In the genomic region with DNA sequence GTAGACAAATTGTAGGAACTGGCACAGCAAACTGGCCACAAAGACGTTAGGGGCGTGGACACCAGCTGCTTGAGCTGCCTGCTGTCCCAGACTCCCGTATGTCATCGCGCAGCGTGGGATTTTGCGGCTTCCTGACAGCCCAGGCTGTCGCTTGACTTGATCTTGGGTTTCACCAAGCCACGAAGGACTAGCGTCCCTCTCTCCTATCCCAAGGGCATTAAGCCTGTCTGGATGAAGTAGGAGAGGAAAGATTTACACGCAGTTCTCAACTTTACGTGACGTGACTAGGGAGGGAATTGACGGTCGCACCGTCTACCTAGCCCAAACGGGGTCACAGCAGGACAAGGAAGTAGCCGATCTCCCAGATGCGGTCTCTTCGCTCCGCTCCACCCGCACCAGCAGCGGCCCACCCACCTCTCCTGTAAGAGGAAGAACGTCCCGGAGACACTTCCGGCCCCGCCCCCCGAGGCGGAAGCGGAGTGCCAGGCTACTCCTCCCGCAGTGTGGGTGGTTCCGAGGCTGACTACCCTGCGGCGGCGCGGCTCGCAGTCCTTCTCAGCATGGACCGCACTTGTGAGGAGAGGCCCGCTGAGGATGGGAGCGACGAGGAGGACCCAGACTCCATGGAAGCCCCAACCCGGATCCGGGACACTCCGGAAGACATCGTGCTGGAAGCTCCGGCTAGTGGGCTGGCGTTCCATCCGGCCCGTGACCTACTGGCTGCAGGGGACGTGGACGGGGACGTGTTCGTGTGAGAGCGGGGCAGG, we compare ENCODE assay signal across 1 cellular context.
TF ChIP-seq lines count a peak whose summit lies in the region.

A gene with protein sequence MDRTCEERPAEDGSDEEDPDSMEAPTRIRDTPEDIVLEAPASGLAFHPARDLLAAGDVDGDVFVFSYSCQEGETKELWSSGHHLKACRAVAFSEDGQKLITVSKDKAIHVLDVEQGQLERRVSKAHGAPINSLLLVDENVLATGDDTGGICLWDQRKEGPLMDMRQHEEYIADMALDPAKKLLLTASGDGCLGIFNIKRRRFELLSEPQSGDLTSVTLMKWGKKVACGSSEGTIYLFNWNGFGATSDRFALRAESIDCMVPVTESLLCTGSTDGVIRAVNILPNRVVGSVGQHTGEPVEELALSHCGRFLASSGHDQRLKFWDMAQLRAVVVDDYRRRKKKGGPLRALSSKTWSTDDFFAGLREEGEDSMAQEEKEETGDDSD (plus strand): TSS at position 552 of the 767 bp plus-strand sequence. CDS start 9 bp downstream, at position 561.

TF ChIP-seq in HepG2, 621 proteins besides CTCF, POLR2A, EP300 and RAD21 (continued from another document and continues in another):
- TF ChIP-seq, protein P1, sequence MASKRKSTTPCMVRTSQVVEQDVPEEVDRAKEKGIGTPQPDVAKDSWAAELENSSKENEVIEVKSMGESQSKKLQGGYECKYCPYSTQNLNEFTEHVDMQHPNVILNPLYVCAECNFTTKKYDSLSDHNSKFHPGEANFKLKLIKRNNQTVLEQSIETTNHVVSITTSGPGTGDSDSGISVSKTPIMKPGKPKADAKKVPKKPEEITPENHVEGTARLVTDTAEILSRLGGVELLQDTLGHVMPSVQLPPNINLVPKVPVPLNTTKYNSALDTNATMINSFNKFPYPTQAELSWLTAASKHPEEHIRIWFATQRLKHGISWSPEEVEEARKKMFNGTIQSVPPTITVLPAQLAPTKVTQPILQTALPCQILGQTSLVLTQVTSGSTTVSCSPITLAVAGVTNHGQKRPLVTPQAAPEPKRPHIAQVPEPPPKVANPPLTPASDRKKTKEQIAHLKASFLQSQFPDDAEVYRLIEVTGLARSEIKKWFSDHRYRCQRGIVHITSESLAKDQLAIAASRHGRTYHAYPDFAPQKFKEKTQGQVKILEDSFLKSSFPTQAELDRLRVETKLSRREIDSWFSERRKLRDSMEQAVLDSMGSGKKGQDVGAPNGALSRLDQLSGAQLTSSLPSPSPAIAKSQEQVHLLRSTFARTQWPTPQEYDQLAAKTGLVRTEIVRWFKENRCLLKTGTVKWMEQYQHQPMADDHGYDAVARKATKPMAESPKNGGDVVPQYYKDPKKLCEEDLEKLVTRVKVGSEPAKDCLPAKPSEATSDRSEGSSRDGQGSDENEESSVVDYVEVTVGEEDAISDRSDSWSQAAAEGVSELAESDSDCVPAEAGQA (IDR thresholded peaks at IDR 0.05; ENCODE audit: low read depth), result peak; percentile 43; the same call in 1 of the 2 replicates
- TF ChIP-seq, protein P1 (CRISPR knock-in tag; IDR thresholded peaks at IDR 0.05; ENCODE audit: borderline replicate concordance), result no peak
- peak; percentile 86 for TF ChIP-seq SALL1 (CRISPR knock-in tag; IDR thresholded peaks at IDR 0.05)
- TF ChIP-seq REPIN1 (CRISPR knock-in tag; IDR thresholded peaks at IDR 0.05; ENCODE audit: borderline replicate concordance, low read depth), result peak; percentile 79
- peak; percentile 67; the same call in 1 of the 2 replicates for TF ChIP-seq EEA1 (CRISPR knock-in tag; IDR thresholded peaks at IDR 0.05; ENCODE audit: borderline replicate concordance)
- TF ChIP-seq, protein P2, sequence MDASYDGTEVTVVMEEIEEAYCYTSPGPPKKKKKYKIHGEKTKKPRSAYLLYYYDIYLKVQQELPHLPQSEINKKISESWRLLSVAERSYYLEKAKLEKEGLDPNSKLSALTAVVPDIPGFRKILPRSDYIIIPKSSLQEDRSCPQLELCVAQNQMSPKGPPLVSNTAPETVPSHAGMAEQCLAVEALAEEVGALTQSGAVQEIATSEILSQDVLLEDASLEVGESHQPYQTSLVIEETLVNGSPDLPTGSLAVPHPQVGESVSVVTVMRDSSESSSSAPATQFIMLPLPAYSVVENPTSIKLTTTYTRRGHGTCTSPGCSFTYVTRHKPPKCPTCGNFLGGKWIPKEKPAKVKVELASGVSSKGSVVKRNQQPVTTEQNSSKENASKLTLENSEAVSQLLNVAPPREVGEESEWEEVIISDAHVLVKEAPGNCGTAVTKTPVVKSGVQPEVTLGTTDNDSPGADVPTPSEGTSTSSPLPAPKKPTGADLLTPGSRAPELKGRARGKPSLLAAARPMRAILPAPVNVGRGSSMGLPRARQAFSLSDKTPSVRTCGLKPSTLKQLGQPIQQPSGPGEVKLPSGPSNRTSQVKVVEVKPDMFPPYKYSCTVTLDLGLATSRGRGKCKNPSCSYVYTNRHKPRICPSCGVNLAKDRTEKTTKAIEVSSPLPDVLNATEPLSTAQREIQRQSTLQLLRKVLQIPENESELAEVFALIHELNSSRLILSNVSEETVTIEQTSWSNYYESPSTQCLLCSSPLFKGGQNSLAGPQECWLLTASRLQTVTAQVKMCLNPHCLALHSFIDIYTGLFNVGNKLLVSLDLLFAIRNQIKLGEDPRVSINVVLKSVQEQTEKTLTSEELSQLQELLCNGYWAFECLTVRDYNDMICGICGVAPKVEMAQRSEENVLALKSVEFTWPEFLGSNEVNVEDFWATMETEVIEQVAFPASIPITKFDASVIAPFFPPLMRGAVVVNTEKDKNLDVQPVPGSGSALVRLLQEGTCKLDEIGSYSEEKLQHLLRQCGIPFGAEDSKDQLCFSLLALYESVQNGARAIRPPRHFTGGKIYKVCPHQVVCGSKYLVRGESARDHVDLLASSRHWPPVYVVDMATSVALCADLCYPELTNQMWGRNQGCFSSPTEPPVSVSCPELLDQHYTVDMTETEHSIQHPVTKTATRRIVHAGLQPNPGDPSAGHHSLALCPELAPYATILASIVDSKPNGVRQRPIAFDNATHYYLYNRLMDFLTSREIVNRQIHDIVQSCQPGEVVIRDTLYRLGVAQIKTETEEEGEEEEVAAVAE (CRISPR knock-in tag; IDR thresholded peaks at IDR 0.05; ENCODE audit: borderline replicate concordance), result peak; percentile 74; the same call in 1 of the 2 replicates
- TF ChIP-seq, protein P3, sequence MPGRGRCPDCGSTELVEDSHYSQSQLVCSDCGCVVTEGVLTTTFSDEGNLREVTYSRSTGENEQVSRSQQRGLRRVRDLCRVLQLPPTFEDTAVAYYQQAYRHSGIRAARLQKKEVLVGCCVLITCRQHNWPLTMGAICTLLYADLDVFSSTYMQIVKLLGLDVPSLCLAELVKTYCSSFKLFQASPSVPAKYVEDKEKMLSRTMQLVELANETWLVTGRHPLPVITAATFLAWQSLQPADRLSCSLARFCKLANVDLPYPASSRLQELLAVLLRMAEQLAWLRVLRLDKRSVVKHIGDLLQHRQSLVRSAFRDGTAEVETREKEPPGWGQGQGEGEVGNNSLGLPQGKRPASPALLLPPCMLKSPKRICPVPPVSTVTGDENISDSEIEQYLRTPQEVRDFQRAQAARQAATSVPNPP (CRISPR knock-in tag; IDR thresholded peaks at IDR 0.05), result no peak
- no peak; the same call in 1 of the 2 replicates for TF ChIP-seq ZNF205 (CRISPR knock-in tag; IDR thresholded peaks at IDR 0.05)
- peak; percentile 94 for TF ChIP-seq ETV5 (CRISPR knock-in tag; IDR thresholded peaks at IDR 0.05; ENCODE audit: borderline replicate concordance)
- TF ChIP-seq YY1 (IDR thresholded peaks at IDR 0.05; ENCODE audit: insufficient read depth, insufficient replicate concordance, low read depth, low read length), result peak; percentile 49
- peak; percentile 76 for TF ChIP-seq BORCS8-MEF2B (CRISPR knock-in tag; IDR thresholded peaks at IDR 0.05)
- peak; percentile 96 for TF ChIP-seq RXRB (CRISPR knock-in tag; IDR thresholded peaks at IDR 0.05; ENCODE audit: borderline replicate concordance)
- TF ChIP-seq NR2F6 (IDR thresholded peaks at IDR 0.05), result 0 out of 2 replicates have a peak, but pooled peaks have one; percentile 11
- TF ChIP-seq NR2F6 (CRISPR knock-in tag; IDR thresholded peaks at IDR 0.05), result peak; percentile 49; the same call in 1 of the 2 replicates
- peak; percentile 42; the same call in 1 of the 2 replicates for TF ChIP-seq ZSCAN9 (CRISPR knock-in tag; IDR thresholded peaks at IDR 0.05; ENCODE audit: borderline replicate concordance)
- TF ChIP-seq ZSCAN31 (CRISPR knock-in tag; IDR thresholded peaks at IDR 0.05; ENCODE audit: low read depth), result peak; percentile 59
- TF ChIP-seq ZNF781 (CRISPR knock-in tag; IDR thresholded peaks at IDR 0.05; ENCODE audit: borderline replicate concordance, not compliant biosample characterization), result peak; percentile 31
- 0 out of 2 replicates have a peak, but pooled peaks have one; percentile 51 for TF ChIP-seq ZNF235 (CRISPR knock-in tag; IDR thresholded peaks at IDR 0.05; ENCODE audit: borderline replicate concordance)
- TF ChIP-seq HNRNPLL (IDR thresholded peaks at IDR 0.05; ENCODE audit: low read depth, low read length, poor library complexity, severe bottlenecking), result peak; percentile 86
- TF ChIP-seq, protein P4, sequence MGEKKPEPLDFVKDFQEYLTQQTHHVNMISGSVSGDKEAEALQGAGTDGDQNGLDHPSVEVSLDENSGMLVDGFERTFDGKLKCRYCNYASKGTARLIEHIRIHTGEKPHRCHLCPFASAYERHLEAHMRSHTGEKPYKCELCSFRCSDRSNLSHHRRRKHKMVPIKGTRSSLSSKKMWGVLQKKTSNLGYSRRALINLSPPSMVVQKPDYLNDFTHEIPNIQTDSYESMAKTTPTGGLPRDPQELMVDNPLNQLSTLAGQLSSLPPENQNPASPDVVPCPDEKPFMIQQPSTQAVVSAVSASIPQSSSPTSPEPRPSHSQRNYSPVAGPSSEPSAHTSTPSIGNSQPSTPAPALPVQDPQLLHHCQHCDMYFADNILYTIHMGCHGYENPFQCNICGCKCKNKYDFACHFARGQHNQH (CRISPR knock-in tag; IDR thresholded peaks at IDR 0.05), result peak; percentile 57
- peak; percentile 96 for TF ChIP-seq KAT8 (CRISPR knock-in tag; IDR thresholded peaks at IDR 0.05)
- TF ChIP-seq, protein P5, sequence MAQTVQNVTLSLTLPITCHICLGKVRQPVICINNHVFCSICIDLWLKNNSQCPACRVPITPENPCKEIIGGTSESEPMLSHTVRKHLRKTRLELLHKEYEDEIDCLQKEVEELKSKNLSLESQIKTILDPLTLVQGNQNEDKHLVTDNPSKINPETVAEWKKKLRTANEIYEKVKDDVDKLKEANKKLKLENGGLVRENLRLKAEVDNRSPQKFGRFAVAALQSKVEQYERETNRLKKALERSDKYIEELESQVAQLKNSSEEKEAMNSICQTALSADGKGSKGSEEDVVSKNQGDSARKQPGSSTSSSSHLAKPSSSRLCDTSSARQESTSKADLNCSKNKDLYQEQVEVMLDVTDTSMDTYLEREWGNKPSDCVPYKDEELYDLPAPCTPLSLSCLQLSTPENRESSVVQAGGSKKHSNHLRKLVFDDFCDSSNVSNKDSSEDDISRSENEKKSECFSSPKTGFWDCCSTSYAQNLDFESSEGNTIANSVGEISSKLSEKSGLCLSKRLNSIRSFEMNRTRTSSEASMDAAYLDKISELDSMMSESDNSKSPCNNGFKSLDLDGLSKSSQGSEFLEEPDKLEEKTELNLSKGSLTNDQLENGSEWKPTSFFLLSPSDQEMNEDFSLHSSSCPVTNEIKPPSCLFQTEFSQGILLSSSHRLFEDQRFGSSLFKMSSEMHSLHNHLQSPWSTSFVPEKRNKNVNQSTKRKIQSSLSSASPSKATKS (CRISPR knock-in tag; IDR thresholded peaks at IDR 0.05), result no peak
- 0 out of 2 replicates have a peak, but pooled peaks have one; percentile 29 for TF ChIP-seq CAMTA2 (CRISPR knock-in tag; IDR thresholded peaks at IDR 0.05; ENCODE audit: borderline replicate concordance)
- TF ChIP-seq PHF8 (CRISPR knock-in tag; IDR thresholded peaks at IDR 0.05), result peak; percentile 93
- peak; percentile 31; the same call in 1 of the 2 replicates for TF ChIP-seq SMYD3 (CRISPR knock-in tag; IDR thresholded peaks at IDR 0.05)
- no peak for TF ChIP-seq ZNF256 (CRISPR knock-in tag; conservative IDR thresholded peaks at IDR 0.05)
- peak; percentile 57; the same call in 1 of the 2 replicates for TF ChIP-seq ZNF709 (CRISPR knock-in tag; IDR thresholded peaks at IDR 0.05)
- TF ChIP-seq, protein P6, sequence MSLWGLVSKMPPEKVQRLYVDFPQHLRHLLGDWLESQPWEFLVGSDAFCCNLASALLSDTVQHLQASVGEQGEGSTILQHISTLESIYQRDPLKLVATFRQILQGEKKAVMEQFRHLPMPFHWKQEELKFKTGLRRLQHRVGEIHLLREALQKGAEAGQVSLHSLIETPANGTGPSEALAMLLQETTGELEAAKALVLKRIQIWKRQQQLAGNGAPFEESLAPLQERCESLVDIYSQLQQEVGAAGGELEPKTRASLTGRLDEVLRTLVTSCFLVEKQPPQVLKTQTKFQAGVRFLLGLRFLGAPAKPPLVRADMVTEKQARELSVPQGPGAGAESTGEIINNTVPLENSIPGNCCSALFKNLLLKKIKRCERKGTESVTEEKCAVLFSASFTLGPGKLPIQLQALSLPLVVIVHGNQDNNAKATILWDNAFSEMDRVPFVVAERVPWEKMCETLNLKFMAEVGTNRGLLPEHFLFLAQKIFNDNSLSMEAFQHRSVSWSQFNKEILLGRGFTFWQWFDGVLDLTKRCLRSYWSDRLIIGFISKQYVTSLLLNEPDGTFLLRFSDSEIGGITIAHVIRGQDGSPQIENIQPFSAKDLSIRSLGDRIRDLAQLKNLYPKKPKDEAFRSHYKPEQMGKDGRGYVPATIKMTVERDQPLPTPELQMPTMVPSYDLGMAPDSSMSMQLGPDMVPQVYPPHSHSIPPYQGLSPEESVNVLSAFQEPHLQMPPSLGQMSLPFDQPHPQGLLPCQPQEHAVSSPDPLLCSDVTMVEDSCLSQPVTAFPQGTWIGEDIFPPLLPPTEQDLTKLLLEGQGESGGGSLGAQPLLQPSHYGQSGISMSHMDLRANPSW (CRISPR knock-in tag; IDR thresholded peaks at IDR 0.05; ENCODE audit: borderline replicate concordance), result 0 out of 2 replicates have a peak, but pooled peaks have one; percentile 53
- peak; percentile 89 for TF ChIP-seq SP4 (CRISPR knock-in tag; IDR thresholded peaks at IDR 0.05)
- no peak for TF ChIP-seq ZNF274 (CRISPR knock-in tag; IDR thresholded peaks at IDR 0.05)
- no peak for TF ChIP-seq NFYB (CRISPR knock-in tag; IDR thresholded peaks at IDR 0.05)
- TF ChIP-seq HMG20A (CRISPR knock-in tag; IDR thresholded peaks at IDR 0.05; ENCODE audit: borderline replicate concordance), result peak; percentile 23; the same call in 1 of the 2 replicates
- TF ChIP-seq NR2F1 (CRISPR knock-in tag; IDR thresholded peaks at IDR 0.05), result no peak; a peak in 1 of 4 replicates
